Comparison of ENCODE assay signal across 8 cellular contexts in the genomic region with DNA sequence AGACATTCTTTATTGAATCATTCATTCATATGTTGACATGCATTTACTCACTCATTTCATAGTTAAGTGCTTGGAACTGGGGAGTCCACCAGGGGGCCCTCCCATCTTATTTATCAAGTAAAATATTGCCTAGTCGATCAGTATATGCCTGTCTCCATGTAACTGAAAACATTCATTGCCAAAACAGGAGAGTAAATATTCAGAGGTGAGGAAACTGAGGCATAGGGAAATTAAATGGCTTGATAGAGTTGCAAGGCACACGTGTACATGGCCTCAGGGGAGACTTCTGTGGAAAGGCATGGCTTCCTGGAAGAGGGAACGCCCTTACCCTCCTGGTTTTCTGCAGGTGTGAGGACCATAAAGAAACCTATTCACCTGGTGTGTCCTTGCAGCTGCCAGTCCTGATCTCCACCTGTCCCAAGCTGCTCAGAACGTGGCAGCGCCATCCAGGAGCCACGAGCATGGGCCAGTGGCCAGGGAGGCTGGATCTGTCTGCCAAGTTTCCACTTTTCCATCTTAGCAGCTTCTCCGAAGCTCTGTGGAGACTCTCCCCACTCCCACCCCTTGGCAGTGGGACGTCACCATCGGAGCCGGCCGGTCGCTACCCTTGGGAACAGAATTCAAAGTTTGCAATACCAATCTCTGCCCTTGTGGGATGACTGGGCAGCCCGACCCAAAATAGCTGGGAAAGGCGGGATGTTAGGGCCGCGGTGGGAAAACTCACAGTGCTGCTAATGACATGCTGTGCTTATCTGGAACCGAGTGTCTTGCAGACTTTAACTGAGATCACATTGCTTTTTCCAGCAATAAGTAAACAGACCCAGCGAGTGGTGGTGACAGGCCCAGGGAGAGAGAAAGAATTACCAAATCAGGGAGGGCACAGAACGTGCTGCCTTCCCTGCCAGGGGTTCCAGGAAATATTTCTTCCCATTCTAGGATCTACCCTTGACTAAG. TPM values are rescaled to one million over a fixed set of nuclear protein-coding genes. Genes with fewer than 3 reads are reported as not detected.
DNase-seq lines count a peak whose midpoint lies in the region; ATAC-seq and TF ChIP-seq lines count a peak whose summit lies in the region.

No MANE protein-coding gene starts in this region.

- no peaks in the 10 kb centered on the region for H3K9me3 Mint-ChIP-seq in CD4-positive, alpha-beta T cell
- H3K9me3 Mint-ChIP-seq in immature natural killer cell, result no peaks in the 10 kb centered on the region

- peak; percentile 56 for ATAC-seq in CD4-positive, alpha-beta T cell (ENCODE audit: poor library complexity)
- no peak for ATAC-seq in GM19455 (IDR thresholded peaks at IDR 0.05; ENCODE audit: unreplicated experiment)

- intact Hi-C loops in CD4-positive, alpha-beta T cell (cut with DNase I, micrococcal nuclease), result loop anchor here (1.0 to 2.0 kb wide), 2 partner anchors 22 to 373 kb away; no protein-coding TSS in a partner anchor

- peak; percentile 67 for TF ChIP-seq CTCF in CD4-positive, alpha-beta T cell (IDR thresholded peaks at IDR 0.05)

- POLR2A ChIA-PET in CD4-positive, alpha-beta T cell (lab: Charles Lee), result no interaction called here

- no peak overlapping the region for H3K27ac ChIP-seq in CD4-positive, alpha-beta T cell (ENCODE audit: low read depth, low read length)

- H3K9me3 ChIP-seq in CD4-positive, alpha-beta T cell (ENCODE audit: control insufficient read depth, low read length), result no peaks in the 10 kb centered on the region

- peaks cover 41% of the 10 kb centered on the region for H3K27me3 Mint-ChIP-seq in CD4-positive, alpha-beta T cell
- H3K27me3 Mint-ChIP-seq in immature natural killer cell (ENCODE audit: low read depth in 3 of 3), result peaks cover 5 to 10% (median 9%) of the 10 kb centered on the region in 3 donors

- CTCF ChIA-PET in CD4-positive, alpha-beta T cell (lab: Charles Lee), result no interaction called here

- peaks cover 15% of the 10 kb centered on the region for H3K27me3 ChIP-seq in CD4-positive, alpha-beta T cell (ENCODE audit: control insufficient read depth, insufficient read depth, low read length)

- H3K4me3 Mint-ChIP-seq in CD4-positive, alpha-beta T cell, result peak overlapping the region; percentile 18
- H3K4me3 Mint-ChIP-seq in immature natural killer cell, result no peak overlapping the region

- no peaks in the 10 kb centered on the region for H3K36me3 Mint-ChIP-seq in CD4-positive, alpha-beta T cell (ENCODE audit: low read depth)
- no peaks in the 10 kb centered on the region for H3K36me3 Mint-ChIP-seq in immature natural killer cell

- H3K4me1 Mint-ChIP-seq in CD4-positive, alpha-beta T cell (ENCODE audit: low read depth), result peaks cover 8% of the 10 kb centered on the region
- peaks cover 7 to 10% of the 10 kb centered on the region in 2 donors for H3K4me1 Mint-ChIP-seq in immature natural killer cell

- peak in 9 of 10 experiments; percentile 26 to 55 (median 35) for DNase-seq in CD4-positive, alpha-beta T cell
- DNase-seq in HS-5 (ENCODE audit: low read depth) (peak; percentile 41), RPMI7951 (ENCODE audit: low read depth) (peak; percentile 72), astrocyte of the hippocampus (ENCODE audit: low read depth, low spot score) (peak; percentile 64), immature natural killer cell (peak; percentile 22 to 32 (median 31)), DMS114 treated with DMSO at 0.1 percent for 48 hours (lab: John Stamatoyannopoulos, UW; ENCODE audit: unreplicated experiment) (no peak)
- DNase-seq in stimulated activated CD4-positive, alpha-beta T cell treated with anti-CD3 and anti-CD28 coated beads, Interleukin-15, amount 100 ng/mL, for 24 hours, result peak; percentile 64

- no peak overlapping the region for H3K27ac Mint-ChIP-seq in CD4-positive, alpha-beta T cell
- no peak overlapping the region for H3K27ac Mint-ChIP-seq in immature natural killer cell

RNA-seq across cellular contexts. Expression of a gene that starts 4.1 kb away (rescaled TPM):
- not detected for total RNA-seq in CD4-positive, alpha-beta T cell
- 31.8 and 45.7 TPM in 2 replicates for total RNA-seq in RPMI7951 (2014; rRNA removed; shearing (Covaris generic))
- polyA plus RNA-seq in immature natural killer cell, result not detected

RNA-seq across cellular contexts. Expression of a gene that starts 10.3 kb away (rescaled TPM):
- 10 to 100 TPM; 28.3 to 30.0 TPM for total RNA-seq in CD4-positive, alpha-beta T cell
- total RNA-seq in RPMI7951 (2014; rRNA removed; shearing (Covaris generic)), result 39.2 and 43.6 TPM in 2 replicates
- 1 to 10 TPM; 3.7 to 7.2 (median 4.6) TPM for polyA plus RNA-seq in immature natural killer cell

RNA-seq across cellular contexts. Expression of a gene that starts 40.2 kb away (rescaled TPM):
- 10 to 100 TPM; 38.8 to 41.0 TPM for total RNA-seq in CD4-positive, alpha-beta T cell
- 524 and 575 TPM in 2 replicates for total RNA-seq in RPMI7951 (2014; rRNA removed; shearing (Covaris generic))
- polyA plus RNA-seq in immature natural killer cell, result 10 to 100 TPM in 1 of 3 donors, 1 to 10 TPM in 2; 3.4 to 10.2 (median 3.6) TPM

RNA-seq across cellular contexts. Expression of a gene that starts 54.7 kb away (rescaled TPM):
- total RNA-seq in CD4-positive, alpha-beta T cell, result 10 to 100 TPM; 49.8 to 50.9 TPM
- total RNA-seq in RPMI7951 (2014; rRNA removed; shearing (Covaris generic)), result 3.7 and 4.1 TPM in 2 replicates
- 1 to 10 TPM; 1.9 to 6.6 (median 1.9) TPM for polyA plus RNA-seq in immature natural killer cell

Comparison
In these comparisons a context has a peak if more than half of its experiments do, and no peak if none do; other contexts are left out.
1. RNA of a gene that starts 4.1 kb away (total RNA-seq): 31.8 to 45.7 TPM in RPMI7951; not detected in CD4-positive, alpha-beta T cell; every median in the first group is over 10 times any median in the second.
2. RNA of a gene that starts 40.2 kb away (total RNA-seq): 524 to 575 TPM in RPMI7951; 38.8 to 41.0 TPM in CD4-positive, alpha-beta T cell; every median in the first group is over 10 times any median in the second.